ENCODE assay signal across 9 cellular contexts in genomic region chr13:89925107-89925506, GRCh38.
DNase-seq lines count a peak whose midpoint lies in the region; ATAC-seq and TF ChIP-seq lines count a peak whose summit lies in the region.
"Had no signal": no experiment of that assay in that cellular context is flagged by ENCODE, and none has a peak within 500 bp of the region (broad histone marks: within the 10 kb centered on the region; RNA-seq: fewer than 3 reads in every experiment).

No MANE protein-coding gene starts in this region.

- DNase-seq in GM13977 (ENCODE audit: low spot score), result peak; percentile 14
- DNase-seq in fibroblast of pulmonary artery (ENCODE audit: low read depth), result peak; percentile 56
- DNase-seq in NCI-H446 treated with DMSO at 0.1 percent for 48 hours (lab: John Stamatoyannopoulos, UW), result no peak
- no peak for DNase-seq in transverse colon
- no peak for DNase-seq in adrenal gland
- DNase-seq: activated naive CD8-positive, alpha-beta T cell treated with anti-CD3 and anti-CD28 coated beads, Interleukin-2, amount 10 ng/mL, durations not matched to agents 7 days and 5 days had no signal

- H3K4me2 ChIP-seq in OCI-LY3 (ENCODE audit: low read length), result peak overlapping the region; percentile 16; the same call in 1 of the 2 replicates

- no peaks in the 10 kb centered on the region for H3K27me3 ChIP-seq in OCI-LY3 (ENCODE audit: low read depth, low read length)
- no peaks in the 10 kb centered on the region for H3K27me3 ChIP-seq in transverse colon
- no peaks in the 10 kb centered on the region for H3K27me3 ChIP-seq in adrenal gland

- H3K4me1 ChIP-seq in OCI-LY3 (ENCODE audit: low read length) (peaks cover 7% of the 10 kb centered on the region), transverse colon (no peaks in the 10 kb centered on the region), adrenal gland (replicated peaks in 1 of 2) (no peaks in the 10 kb centered on the region)

- peak overlapping the region; percentile 33; the same call in 1 of the 2 replicates for H2AFZ ChIP-seq in OCI-LY3 (ENCODE audit: low read depth, low read length)

- H4K20me1 ChIP-seq in OCI-LY3 (ENCODE audit: insufficient read depth, low read length), result no peaks in the 10 kb centered on the region

- 30 to 44% methylated on average over 2 of the region's 2 CpGs for WGBS in transverse colon (ENCODE audit: low coverage in 1 of 2), 2 donors
- 46 to 62% (median 54%) methylated on average over 2 of the region's 2 CpGs for WGBS in adrenal gland, 4 donors

- TF ChIP-seq POLR2A in transverse colon (IDR thresholded peaks at IDR 0.05) (no peak), adrenal gland (IDR thresholded peaks at IDR 0.05) (no peak)

- no peak overlapping the region for H3K9ac ChIP-seq in OCI-LY3 (ENCODE audit: low read length)

- H3K36me3 ChIP-seq in OCI-LY3 (replicated peaks; ENCODE audit: low read depth, low read length) (no peaks in the 10 kb centered on the region), transverse colon (no peaks in the 10 kb centered on the region), adrenal gland (replicated peaks in 1 of 2) (no peaks in the 10 kb centered on the region)

- TF ChIP-seq EP300 in transverse colon (IDR thresholded peaks at IDR 0.05; ENCODE audit: low read depth), result no peak

- in situ Hi-C loops in GM13977 (cut with MboI; ENCODE audit: low pct_unique_long_range_greater_than_20kb, low sequenced_read_pairs, unreplicated experiment), result no loop called here
- in situ Hi-C loops in transverse colon (cut with MboI; ENCODE audit: low pct_ligation_motif_present in 1 of 4, low pct_unique_long_range_greater_than_20kb in 1 of 4, low sequenced_read_pairs in 3 of 4), result no loop called here

- H3K27ac ChIP-seq in 22Rv1 (no peak overlapping the region), OCI-LY3 (ENCODE audit: low read length) (no peak overlapping the region), transverse colon (no peak overlapping the region), adrenal gland (no peak overlapping the region)

- no peak for ATAC-seq in GM18873 (IDR thresholded peaks at IDR 0.05; ENCODE audit: low FRiP score, unreplicated experiment)

- intact Hi-C loops in transverse colon (cut with DNase I; ENCODE audit: low total_unique reads), result no loop called here
- intact Hi-C loops in adrenal gland (cut with DNase I), result no loop called here

- TF ChIP-seq CTCF in 22Rv1 (IDR thresholded peaks at IDR 0.05), result peak; percentile 63
- peak; percentile 44 for TF ChIP-seq CTCF in GM13977 (IDR thresholded peaks at IDR 0.05; ENCODE audit: extremely low read depth, insufficient read depth, missing control alignments)
- peak; percentile 89 for TF ChIP-seq CTCF in OCI-LY3 (IDR thresholded peaks at IDR 0.05; ENCODE audit: low read depth, low read length)
- peak; percentile 62 for TF ChIP-seq CTCF in fibroblast of pulmonary artery (IDR thresholded peaks at IDR 0.05; ENCODE audit: low read length, missing control alignments)
- peak in 2 of 5 experiments; percentile 9 to 18 for TF ChIP-seq CTCF in transverse colon (IDR thresholded peaks at IDR 0.05)
- TF ChIP-seq CTCF in adrenal gland (IDR thresholded peaks at IDR 0.05), result no peak

- H3K79me2 ChIP-seq in OCI-LY3 (ENCODE audit: low read length), result no peaks in the 10 kb centered on the region

- H3K9me3 ChIP-seq in OCI-LY3 (ENCODE audit: insufficient read depth, low read length), result no peaks in the 10 kb centered on the region
- H3K9me3 ChIP-seq in transverse colon, result no peaks in the 10 kb centered on the region
- H3K9me3 ChIP-seq in adrenal gland (replicated peaks in 1 of 3), result peaks cover 0 to 4% (median 0%) of the 10 kb centered on the region in 3 donors

- no peak overlapping the region for H3K4me3 ChIP-seq in OCI-LY3 (ENCODE audit: low read length)
- H3K4me3 ChIP-seq in fibroblast of pulmonary artery (replicated peaks; ENCODE audit: low read depth, low read length), result no peak overlapping the region
- no peak overlapping the region for H3K4me3 ChIP-seq in transverse colon
- H3K4me3 ChIP-seq in adrenal gland, result no peak overlapping the region

Comparison
In these comparisons a context has a peak if more than half of its experiments do, and no peak if none do; other contexts are left out.
1. CTCF ChIP-seq: peak in 22Rv1 (single experiment), GM13977 (single experiment), OCI-LY3 (single experiment) and fibroblast of pulmonary artery (single experiment); none in adrenal gland (0 of 6).
2. DNase-seq: peak in GM13977 (single experiment) and fibroblast of pulmonary artery (single experiment); none in NCI-H446 treated with DMSO at 0.1 percent for 48 hours (single experiment), transverse colon (single experiment) and adrenal gland (0 of 7).